Comparison of ENCODE assay signal across 22 cellular contexts in genomic region chr4:7110546-7110945, GRCh38.
"Had no signal": no experiment of that assay in that cellular context is flagged by ENCODE, and none has a peak within 500 bp of the region (broad histone marks: within the 10 kb centered on the region; RNA-seq: fewer than 3 reads in every experiment).

No MANE protein-coding gene starts in this region.

- ATAC-seq: activated CD8-positive, alpha-beta T cell treated with anti-CD3 and anti-CD28 coated beads for 36 hours; activated T-cell treated with anti-CD3 and anti-CD28 coated beads, Interleukin-2, amount 50 U/mL, for 4 hours; activated T-helper 17 cell treated with anti-CD3 and anti-CD28 coated beads, Interleukin-2, amount 50 U/mL, for 72 hours; WTC11 had no signal

- H3K36me3 ChIP-seq: brain microvascular endothelial cell had no signal

- H3K27ac ChIP-seq: brain microvascular endothelial cell, epithelial cell of prostate, VCaP had no signal

- H3K27me3 ChIP-seq: brain microvascular endothelial cell had no signal

- DNase-seq: activated CD4-positive, alpha-beta T cell treated with anti-CD3 and anti-CD28 coated beads for 1 hour; activated CD4-positive, alpha-beta T cell treated with anti-CD3 and anti-CD28 coated beads for 4 hours; activated CD4-positive, alpha-beta T cell treated with anti-CD3 and anti-CD28 coated beads, Interleukin-2, amount 10 ng/mL, durations not matched to agents 7 days and 5 days; activated CD4-positive, alpha-beta T cell treated with anti-CD3 and anti-CD28 coated beads, Interleukin-2, amount 50 U/mL, for 4 hours; activated CD8-positive, alpha-beta memory T cell treated with anti-CD3 and anti-CD28 coated beads for 24 hours; activated CD8-positive, alpha-beta T cell treated with anti-CD3 and anti-CD28 coated beads for 36 hours; activated effector memory CD4-positive, alpha-beta T cell treated with Interleukin-2 at 50 U/mL for 16 hours; activated gamma-delta T cell treated with Interleukin-2 at 50 U/mL for 16 hours; activated naive CD4-positive, alpha-beta T cell treated with anti-CD3 and anti-CD28 coated beads, Interleukin-2, amount 50 U/mL, for 16 hours; activated naive CD4-positive, alpha-beta T cell treated with Interleukin-2 at 50 U/mL for 16 hours; activated T-cell treated with anti-CD3 and anti-CD28 coated beads, Interleukin-2, amount 50 U/mL, for 4 hours; amniotic stem cell; anterior cingulate cortex; brain microvascular endothelial cell; caudate nucleus; effector CD8-positive, alpha-beta T cell; foreskin fibroblast; T-helper 2 cell had no signal
